8 cellular contexts compared by ENCODE assay signal in the genomic region with DNA sequence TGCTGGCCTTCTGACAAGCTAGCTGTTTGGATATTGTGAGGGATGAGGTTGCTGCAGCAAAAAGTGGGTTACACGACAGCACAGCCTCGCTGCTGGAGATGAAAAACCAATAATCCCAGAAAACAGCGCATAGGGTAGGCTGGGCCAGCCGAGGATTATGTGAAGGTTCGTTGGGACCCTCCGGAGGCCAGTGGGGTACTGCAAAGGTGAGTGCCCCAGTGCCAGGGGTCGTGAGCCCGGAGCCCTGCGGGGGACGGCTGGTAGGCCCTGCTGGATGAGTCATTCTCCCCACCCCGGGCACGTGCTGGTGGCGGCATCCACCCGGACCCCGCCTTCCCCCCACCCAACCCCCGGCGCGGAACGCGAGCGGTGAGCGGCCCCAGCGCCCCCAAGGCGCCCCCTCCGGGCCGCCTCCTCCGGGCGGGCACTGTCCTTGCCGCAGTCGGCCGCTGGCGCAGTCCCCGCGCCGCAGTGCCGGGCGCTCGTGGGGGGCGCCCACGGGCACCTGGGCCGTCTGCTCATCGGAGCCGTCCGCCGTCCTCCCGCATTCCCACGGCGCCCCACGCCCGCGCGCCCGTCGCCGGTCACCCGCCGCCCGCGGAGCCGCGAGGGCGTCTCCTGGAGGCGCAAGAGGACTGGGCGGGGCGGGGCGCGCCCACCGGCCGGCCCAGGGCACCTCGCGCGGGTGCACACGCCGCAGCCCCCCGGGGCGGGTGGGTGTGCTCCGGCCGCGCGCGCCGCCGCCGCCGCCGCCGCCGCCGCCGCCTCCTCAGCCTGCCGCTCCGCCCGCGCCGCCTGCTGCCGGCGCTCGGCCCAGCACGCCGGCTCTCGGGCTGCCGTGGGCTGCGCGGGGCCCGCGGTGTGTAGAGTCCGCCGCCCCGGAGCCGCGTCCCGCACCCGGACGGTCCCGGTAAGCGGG. TPM values are rescaled to one million over a fixed set of nuclear protein-coding genes. Genes with fewer than 3 reads are reported as not detected.
DNase-seq lines count a peak whose midpoint lies in the region; ATAC-seq and TF ChIP-seq lines count a peak whose summit lies in the region.

A gene (plus strand): TSS at position 794 of the 919 bp plus-strand sequence. CDS start 13,014 bp downstream, outside the sequence.

- peaks cover 12% of the 10 kb centered on the region for H3K4me1 Mint-ChIP-seq in WTC11
- H3K4me1 Mint-ChIP-seq in neural progenitor cell, result peaks cover 37% of the 10 kb centered on the region

- no peak within 1 kb of the TSS for H3K9ac ChIP-seq in neural progenitor cell

- H3K4me2 ChIP-seq in neural progenitor cell, result peak within 1 kb of the TSS; percentile 92

- TF ChIP-seq CTCF in WTC11 (IDR thresholded peaks at IDR 0.05) (no peak), neural progenitor cell (IDR thresholded peaks at IDR 0.05) (peak; percentile 18)

- H3K36me3 Mint-ChIP-seq in WTC11 (no peaks in the 10 kb centered on the region), neural progenitor cell (no peaks in the 10 kb centered on the region)

- H3K9me3 ChIP-seq in esophagus (ENCODE audit: control insufficient read depth in 2 of 2, insufficient read depth in 1 of 2, low read depth in 1 of 2, low read length in 1 of 2) (no peaks in the 10 kb centered on the region), neural progenitor cell (ENCODE audit: low read depth) (no peaks in the 10 kb centered on the region)

- CTCF ChIA-PET in WTC11 (lab: Charles Lee), result interaction anchor here (1.3 kb wide), 1 partner anchor 58 kb away, joined by 4 read pairs; no protein-coding TSS in a partner anchor

- no peaks in the 10 kb centered on the region for H3K79me2 ChIP-seq in neural progenitor cell (ENCODE audit: low read depth)

- POLR2A ChIA-PET in WTC11 (lab: Charles Lee), result no interaction called here

- H3K27me3 ChIP-seq in esophagus (ENCODE audit: control insufficient read depth in 1 of 2, insufficient read depth in 2 of 2, low read length in 2 of 2) (peaks cover 0 to 9% of the 10 kb centered on the region in 2 donors), neural progenitor cell (peaks cover 53% of the 10 kb centered on the region)

- H3K36me3 ChIP-seq in esophagus (ENCODE audit: control insufficient read depth in 2 of 2, insufficient read depth in 2 of 2, low read length in 1 of 2) (no peaks in the 10 kb centered on the region), neural progenitor cell (no peaks in the 10 kb centered on the region)

- DNase-seq in activated CD8-positive, alpha-beta memory T cell treated with anti-CD3 and anti-CD28 coated beads for 24 hours, result peak; percentile 60
- DNase-seq in activated CD8-positive, alpha-beta memory T cell treated with anti-CD3 and anti-CD28 coated beads, Interleukin-2, amount 50 U/mL, for 48 hours, result no peak
- DNase-seq in WTC11 (ENCODE audit: low spot score) (peak; percentile 37), neural progenitor cell (ENCODE audit: low spot score) (peak; percentile 78)

- H3K4me3 Mint-ChIP-seq in WTC11 (peak within 1 kb of the TSS; percentile 66), neural progenitor cell (peak within 1 kb of the TSS; percentile 87)

- H3K27ac ChIP-seq in esophagus (ENCODE audit: low read depth in 2 of 2, low read length in 1 of 2) (no peak within 1 kb of the TSS), neural progenitor cell (no peak within 1 kb of the TSS)

- H3K27me3 Mint-ChIP-seq in WTC11 (ENCODE audit: low read depth) (peaks cover 62% of the 10 kb centered on the region), neural progenitor cell (ENCODE audit: insufficient read depth, low read depth) (peaks cover 28% of the 10 kb centered on the region)

- H3K4me3 ChIP-seq in esophagus (ENCODE audit: low read depth in 1 of 2, low read length in 2 of 2) (peak within 1 kb of the TSS; percentile 27 to 59), neural progenitor cell (peak within 1 kb of the TSS; percentile 56)

- WGBS in esophagus, 2 donors, result 2% methylated on average over 61 to 116 of the region's 116 CpGs

- peaks cover 0 to 3% of the 10 kb centered on the region in 2 donors for H3K4me1 ChIP-seq in esophagus (ENCODE audit: control insufficient read depth in 2 of 2, insufficient read depth in 2 of 2, low read length in 1 of 2)
- H3K4me1 ChIP-seq in neural progenitor cell, result peaks cover 41% of the 10 kb centered on the region

- H2AFZ ChIP-seq in neural progenitor cell (replicated peaks), result peak within 1 kb of the TSS; percentile 69

- H4K20me1 ChIP-seq in neural progenitor cell (ENCODE audit: low read depth), result no peaks in the 10 kb centered on the region

- peaks cover 23% of the 10 kb centered on the region for H3F3A ChIP-seq in neural progenitor cell (ENCODE audit: low read depth)

- peak; percentile 83 for ATAC-seq in WTC11
- no peak for ATAC-seq in HG03045 (IDR thresholded peaks at IDR 0.05; ENCODE audit: unreplicated experiment)
- no peak for ATAC-seq in HG03097 (IDR thresholded peaks at IDR 0.05; ENCODE audit: low FRiP score, unreplicated experiment)
- no peak for ATAC-seq in HG03442 (IDR thresholded peaks at IDR 0.05; ENCODE audit: unreplicated experiment)

- no peaks in the 10 kb centered on the region for H3K9me3 Mint-ChIP-seq in WTC11
- H3K9me3 Mint-ChIP-seq in neural progenitor cell, result no peaks in the 10 kb centered on the region

- H3K27ac Mint-ChIP-seq in WTC11 (no peak within 1 kb of the TSS), neural progenitor cell (no peak within 1 kb of the TSS)

TF ChIP-seq in WTC11, 78 proteins besides CTCF, POLR2A, EP300 and RAD21 (continues in another document):
- TF ChIP-seq CBFB (CRISPR knock-in tag; IDR thresholded peaks at IDR 0.05; ENCODE audit: low read depth) (no peak), ZNF232 (CRISPR knock-in tag; IDR thresholded peaks at IDR 0.05) (no peak), NR2C2 (CRISPR knock-in tag; IDR thresholded peaks at IDR 0.05) (no peak), PRRX2 (CRISPR knock-in tag; IDR thresholded peaks at IDR 0.05) (no peak), GTF2I (CRISPR knock-in tag; conservative IDR thresholded peaks at IDR 0.05) (no peak)
- TF ChIP-seq, protein P1, sequence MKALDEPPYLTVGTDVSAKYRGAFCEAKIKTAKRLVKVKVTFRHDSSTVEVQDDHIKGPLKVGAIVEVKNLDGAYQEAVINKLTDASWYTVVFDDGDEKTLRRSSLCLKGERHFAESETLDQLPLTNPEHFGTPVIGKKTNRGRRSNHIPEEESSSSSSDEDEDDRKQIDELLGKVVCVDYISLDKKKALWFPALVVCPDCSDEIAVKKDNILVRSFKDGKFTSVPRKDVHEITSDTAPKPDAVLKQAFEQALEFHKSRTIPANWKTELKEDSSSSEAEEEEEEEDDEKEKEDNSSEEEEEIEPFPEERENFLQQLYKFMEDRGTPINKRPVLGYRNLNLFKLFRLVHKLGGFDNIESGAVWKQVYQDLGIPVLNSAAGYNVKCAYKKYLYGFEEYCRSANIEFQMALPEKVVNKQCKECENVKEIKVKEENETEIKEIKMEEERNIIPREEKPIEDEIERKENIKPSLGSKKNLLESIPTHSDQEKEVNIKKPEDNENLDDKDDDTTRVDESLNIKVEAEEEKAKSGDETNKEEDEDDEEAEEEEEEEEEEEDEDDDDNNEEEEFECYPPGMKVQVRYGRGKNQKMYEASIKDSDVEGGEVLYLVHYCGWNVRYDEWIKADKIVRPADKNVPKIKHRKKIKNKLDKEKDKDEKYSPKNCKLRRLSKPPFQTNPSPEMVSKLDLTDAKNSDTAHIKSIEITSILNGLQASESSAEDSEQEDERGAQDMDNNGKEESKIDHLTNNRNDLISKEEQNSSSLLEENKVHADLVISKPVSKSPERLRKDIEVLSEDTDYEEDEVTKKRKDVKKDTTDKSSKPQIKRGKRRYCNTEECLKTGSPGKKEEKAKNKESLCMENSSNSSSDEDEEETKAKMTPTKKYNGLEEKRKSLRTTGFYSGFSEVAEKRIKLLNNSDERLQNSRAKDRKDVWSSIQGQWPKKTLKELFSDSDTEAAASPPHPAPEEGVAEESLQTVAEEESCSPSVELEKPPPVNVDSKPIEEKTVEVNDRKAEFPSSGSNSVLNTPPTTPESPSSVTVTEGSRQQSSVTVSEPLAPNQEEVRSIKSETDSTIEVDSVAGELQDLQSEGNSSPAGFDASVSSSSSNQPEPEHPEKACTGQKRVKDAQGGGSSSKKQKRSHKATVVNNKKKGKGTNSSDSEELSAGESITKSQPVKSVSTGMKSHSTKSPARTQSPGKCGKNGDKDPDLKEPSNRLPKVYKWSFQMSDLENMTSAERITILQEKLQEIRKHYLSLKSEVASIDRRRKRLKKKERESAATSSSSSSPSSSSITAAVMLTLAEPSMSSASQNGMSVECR (CRISPR knock-in tag; IDR thresholded peaks at IDR 0.05; ENCODE audit: borderline replicate concordance), result no peak
- TF ChIP-seq, protein P2, sequence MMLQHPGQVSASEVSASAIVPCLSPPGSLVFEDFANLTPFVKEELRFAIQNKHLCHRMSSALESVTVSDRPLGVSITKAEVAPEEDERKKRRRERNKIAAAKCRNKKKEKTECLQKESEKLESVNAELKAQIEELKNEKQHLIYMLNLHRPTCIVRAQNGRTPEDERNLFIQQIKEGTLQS (CRISPR knock-in tag; conservative IDR thresholded peaks at IDR 0.05), result no peak
- TF ChIP-seq, protein P3, sequence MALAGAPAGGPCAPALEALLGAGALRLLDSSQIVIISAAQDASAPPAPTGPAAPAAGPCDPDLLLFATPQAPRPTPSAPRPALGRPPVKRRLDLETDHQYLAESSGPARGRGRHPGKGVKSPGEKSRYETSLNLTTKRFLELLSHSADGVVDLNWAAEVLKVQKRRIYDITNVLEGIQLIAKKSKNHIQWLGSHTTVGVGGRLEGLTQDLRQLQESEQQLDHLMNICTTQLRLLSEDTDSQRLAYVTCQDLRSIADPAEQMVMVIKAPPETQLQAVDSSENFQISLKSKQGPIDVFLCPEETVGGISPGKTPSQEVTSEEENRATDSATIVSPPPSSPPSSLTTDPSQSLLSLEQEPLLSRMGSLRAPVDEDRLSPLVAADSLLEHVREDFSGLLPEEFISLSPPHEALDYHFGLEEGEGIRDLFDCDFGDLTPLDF (CRISPR knock-in tag; IDR thresholded peaks at IDR 0.05), result no peak

RNA-seq across cellular contexts. Expression of the gene that starts here (rescaled TPM):
- total RNA-seq in WTC11 (2021) (0.34 to 0.59 TPM (median 0.53 TPM) in 3 replicates), neural progenitor cell (ENCODE audit: low replicate concordance) (0.71 and 1.8 TPM in 2 replicates)
- polyA plus RNA-seq in esophagus, result under 1 TPM; 0.04 to 0.07 TPM

Comparison
In these comparisons a context has a peak if more than half of its experiments do, and no peak if none do; other contexts are left out.
1. Peak in DNase-seq and ATAC-seq in WTC11; RNA of the gene not detected or under 1 TPM.